Comparison of ENCODE assay signal across 8 cellular contexts in genomic region chr16:21645261-21645721, GRCh38. TPM values are rescaled to one million over a fixed set of nuclear protein-coding genes. Genes with fewer than 3 reads are reported as not detected.
A peak's percentile ranks its signal among the peaks of the same experiment; 100 is the strongest.
DNase-seq lines count a peak whose midpoint lies in the region; ATAC-seq and TF ChIP-seq lines count a peak whose summit lies in the region.

No MANE protein-coding gene starts in this region.

- peak in 2 of 3 donors; percentile 75 to 86 for DNase-seq in CD4-positive, CD25-positive, alpha-beta regulatory T cell
- DNase-seq in activated T-cell treated with anti-CD3 and anti-CD28 coated beads for 4 hours (peak; percentile 14), left cardiac atrium (no peak), NCI-H345 (lab: John Stamatoyannopoulos, UW) (no peak), GM23338 (ENCODE audit: low spot score) (no peak)

- peak overlapping the region; percentile 76 to 90 (median 84) for H3K4me3 Mint-ChIP-seq in CD4-positive, CD25-positive, alpha-beta regulatory T cell
- no peak overlapping the region for H3K4me3 Mint-ChIP-seq in GM23338

- H3K27ac ChIP-seq in CD4-positive, CD25-positive, alpha-beta regulatory T cell (ENCODE audit: insufficient read depth, low read length, poor library complexity, severe bottlenecking): peak overlapping the region; percentile 81
- no peak overlapping the region for H3K27ac ChIP-seq in stomach smooth muscle (ENCODE audit: low read length)
- H3K27ac ChIP-seq in GM23338 (ENCODE audit: low read depth): no peak overlapping the region; the same call in 1 of the 2 replicates

- no peaks in the 10 kb centered on the region for H3K9me2 ChIP-seq in GM23338 (ENCODE audit: insufficient read depth)

- H3K36me3 ChIP-seq in CD4-positive, CD25-positive, alpha-beta regulatory T cell (ENCODE audit: control insufficient read depth, insufficient read depth, low read length): no peaks in the 10 kb centered on the region
- H3K36me3 ChIP-seq in stomach smooth muscle (ENCODE audit: control insufficient read depth in 2 of 2, insufficient read depth in 2 of 2, low read length in 2 of 2) (no peaks in the 10 kb centered on the region), GM23338 (ENCODE audit: insufficient read depth) (no peaks in the 10 kb centered on the region)

- H3K27me3 Mint-ChIP-seq in CD4-positive, CD25-positive, alpha-beta regulatory T cell: no peaks in the 10 kb centered on the region
- H3K27me3 Mint-ChIP-seq in GM23338 (ENCODE audit: insufficient read depth, low read depth, poor library complexity): no peaks in the 10 kb centered on the region

- ATAC-seq in CD4-positive, CD25-positive, alpha-beta regulatory T cell (ENCODE audit: low read depth in 2 of 2): peak; percentile 39
- ATAC-seq in HG03135 (IDR thresholded peaks at IDR 0.05; ENCODE audit: unreplicated experiment) (peak; percentile 43), left cardiac atrium (peak; percentile 42 to 60), GM23338 (no peak), GM19452 (IDR thresholded peaks at IDR 0.05; ENCODE audit: unreplicated experiment) (no peak)

- intact Hi-C loops in left cardiac atrium (cut with DNase I): no loop called here

- peak overlapping the region; percentile 93 for H3K4me3 ChIP-seq in CD4-positive, CD25-positive, alpha-beta regulatory T cell (ENCODE audit: low read depth, low read length)
- H3K4me3 ChIP-seq in stomach smooth muscle (ENCODE audit: low read length in 2 of 2): peak overlapping the region; percentile 24 to 28
- no peak overlapping the region for H3K4me3 ChIP-seq in GM23338

- H4K20me1 ChIP-seq in GM23338 (replicated peaks; ENCODE audit: insufficient read depth): peaks cover 7% of the 10 kb centered on the region

- H3K9me3 Mint-ChIP-seq in CD4-positive, CD25-positive, alpha-beta regulatory T cell: no peaks in the 10 kb centered on the region
- no peaks in the 10 kb centered on the region for H3K9me3 Mint-ChIP-seq in GM23338

- peak overlapping the region in 1 of 2 donors; percentile 31 for H3K9ac ChIP-seq in stomach smooth muscle (ENCODE audit: low read length in 2 of 2)

- H3F3A ChIP-seq in GM23338 (replicated peaks; ENCODE audit: low read depth): no peaks in the 10 kb centered on the region

- peak overlapping the region; percentile 77 to 94 (median 93) for H3K27ac Mint-ChIP-seq in CD4-positive, CD25-positive, alpha-beta regulatory T cell
- H3K27ac Mint-ChIP-seq in GM23338: no peak overlapping the region

- no peaks in the 10 kb centered on the region for H3K27me3 ChIP-seq in CD4-positive, CD25-positive, alpha-beta regulatory T cell (ENCODE audit: control insufficient read depth, insufficient read depth, low read length)
- no peaks in the 10 kb centered on the region for H3K27me3 ChIP-seq in stomach smooth muscle (ENCODE audit: control insufficient read depth in 1 of 2, insufficient read depth in 2 of 2, low read length in 2 of 2)
- H3K27me3 ChIP-seq in GM23338 (ENCODE audit: insufficient read depth): no peaks in the 10 kb centered on the region

- no peak overlapping the region for H3K4me2 ChIP-seq in GM23338

- H3K4me1 ChIP-seq in CD4-positive, CD25-positive, alpha-beta regulatory T cell (ENCODE audit: control insufficient read depth, insufficient read depth, low read length, poor library complexity, severe bottlenecking): peaks cover 36% of the 10 kb centered on the region
- H3K4me1 ChIP-seq in stomach smooth muscle (ENCODE audit: control insufficient read depth, insufficient read depth, low read length): no peaks in the 10 kb centered on the region
- no peaks in the 10 kb centered on the region for H3K4me1 ChIP-seq in GM23338 (ENCODE audit: insufficient read depth)

- no peak for TF ChIP-seq CTCF in GM23338 (conservative IDR thresholded peaks at IDR 0.05; ENCODE audit: low read depth in 2 of 2)

- peaks cover 16 to 65% (median 39%) of the 10 kb centered on the region in 4 donors for H3K4me1 Mint-ChIP-seq in CD4-positive, CD25-positive, alpha-beta regulatory T cell
- H3K4me1 Mint-ChIP-seq in GM23338: peaks cover 3% of the 10 kb centered on the region; the same call in 1 of the 3 replicates

- H2AFZ ChIP-seq in GM23338: no peak overlapping the region

- H3K9me3 ChIP-seq in CD4-positive, CD25-positive, alpha-beta regulatory T cell (ENCODE audit: control insufficient read depth in 2 of 2, low read length in 2 of 2): no peaks in the 10 kb centered on the region
- H3K9me3 ChIP-seq in stomach smooth muscle (ENCODE audit: control insufficient read depth in 2 of 2, low read length in 2 of 2): no peaks in the 10 kb centered on the region

- H3K79me2 ChIP-seq in GM23338 (replicated peaks; ENCODE audit: insufficient read depth): peaks cover 45% of the 10 kb centered on the region

- H3K36me3 Mint-ChIP-seq in CD4-positive, CD25-positive, alpha-beta regulatory T cell: no peaks in the 10 kb centered on the region
- H3K36me3 Mint-ChIP-seq in GM23338 (ENCODE audit: low read depth): no peaks in the 10 kb centered on the region

TF ChIP-seq in GM23338, 12 proteins besides CTCF, POLR2A, EP300 and RAD21 (continues in another document):
- TF ChIP-seq STAT1 (IDR thresholded peaks at IDR 0.05; ENCODE audit: unreplicated experiment) (no peak), EZH2 (IDR thresholded peaks at IDR 0.05; ENCODE audit: low read depth, unreplicated experiment) (no peak), EZH2phosphoT487 (IDR thresholded peaks at IDR 0.05; ENCODE audit: unreplicated experiment) (no peak), CREB1 (CRISPR knock-in tag; IDR thresholded peaks at IDR 0.05; ENCODE audit: low read depth) (no peak), REST (IDR thresholded peaks at IDR 0.05; ENCODE audit: unreplicated experiment) (no peak), POLR2AphosphoS5 (IDR thresholded peaks at IDR 0.05; ENCODE audit: low read depth) (no peak), NANOG (IDR thresholded peaks at IDR 0.05; ENCODE audit: borderline replicate concordance) (no peak), JUNB (IDR thresholded peaks at IDR 0.05; ENCODE audit: unreplicated experiment) (no peak), ETS1 (IDR thresholded peaks at IDR 0.05) (no peak), ZNF331 (CRISPR knock-in tag; IDR thresholded peaks at IDR 0.05; ENCODE audit: low read depth) (no peak)

RNA-seq across cellular contexts. Expression of gene IGSF6, which starts 7.1 kb away (rescaled TPM):
- total RNA-seq in CD4-positive, CD25-positive, alpha-beta regulatory T cell: 0.25 TPM
- 1 to 10 TPM in 1 of 4 donors, under 1 TPM in 3; 0.13 to 1.1 (median 0.19) TPM for polyA plus RNA-seq in CD4-positive, CD25-positive, alpha-beta regulatory T cell
- total RNA-seq in left cardiac atrium: 1 to 10 TPM; 4.8 to 5.8 TPM
- not detected in 2 replicates for total RNA-seq in GM23338 (2014; rRNA removed; shearing (Covaris generic))
- 0.17 and 0.19 TPM in 2 replicates for polyA plus RNA-seq in GM23338 (2016; fragmentation: Nextera tagmentation; extraction: Ambion mirVana)

RNA-seq across cellular contexts. Expression of gene OTOA, which starts 18.5 kb away (rescaled TPM):
- not detected for total RNA-seq in CD4-positive, CD25-positive, alpha-beta regulatory T cell
- polyA plus RNA-seq in CD4-positive, CD25-positive, alpha-beta regulatory T cell: not detected
- total RNA-seq in left cardiac atrium: under 1 TPM in 1 of 2 donors, not detected in 1; 0.29 TPM
- 0.17 and 0.31 TPM in 2 replicates for total RNA-seq in GM23338 (2014; rRNA removed; shearing (Covaris generic))
- polyA plus RNA-seq in GM23338 (2016; fragmentation: Nextera tagmentation; extraction: Ambion mirVana): 0.16 TPM in 1 of 2 replicates, not detected in the other

RNA-seq across cellular contexts. Expression of gene METTL9, which starts 45.9 kb away (rescaled TPM):
- total RNA-seq in CD4-positive, CD25-positive, alpha-beta regulatory T cell: 69.9 TPM
- 100 to 1,000 TPM; 108 to 141 (median 123) TPM for polyA plus RNA-seq in CD4-positive, CD25-positive, alpha-beta regulatory T cell
- total RNA-seq in left cardiac atrium: 10 to 100 TPM; 49.3 to 63.8 TPM
- 152 and 180 TPM in 2 replicates for total RNA-seq in GM23338 (2014; rRNA removed; shearing (Covaris generic))
- 66.4 and 72.5 TPM in 2 replicates for polyA plus RNA-seq in GM23338 (2016; fragmentation: Nextera tagmentation; extraction: Ambion mirVana)

Comparison
In these comparisons a context has a peak if more than half of its experiments do, and no peak if none do; other contexts are left out.
1. ATAC-seq: peak in CD4-positive, CD25-positive, alpha-beta regulatory T cell (2 of 2), HG03135 (single experiment) and left cardiac atrium (2 of 2); none in GM23338 (single experiment) and GM19452 (single experiment).
2. DNase-seq: peak in CD4-positive, CD25-positive, alpha-beta regulatory T cell (2 of 3) and activated T-cell treated with anti-CD3 and anti-CD28 coated beads for 4 hours (single experiment); none in left cardiac atrium (single experiment), NCI-H345 (single experiment) and GM23338 (single experiment).